Comparison of ENCODE assay signal across 1 cellular context in the genomic region with DNA sequence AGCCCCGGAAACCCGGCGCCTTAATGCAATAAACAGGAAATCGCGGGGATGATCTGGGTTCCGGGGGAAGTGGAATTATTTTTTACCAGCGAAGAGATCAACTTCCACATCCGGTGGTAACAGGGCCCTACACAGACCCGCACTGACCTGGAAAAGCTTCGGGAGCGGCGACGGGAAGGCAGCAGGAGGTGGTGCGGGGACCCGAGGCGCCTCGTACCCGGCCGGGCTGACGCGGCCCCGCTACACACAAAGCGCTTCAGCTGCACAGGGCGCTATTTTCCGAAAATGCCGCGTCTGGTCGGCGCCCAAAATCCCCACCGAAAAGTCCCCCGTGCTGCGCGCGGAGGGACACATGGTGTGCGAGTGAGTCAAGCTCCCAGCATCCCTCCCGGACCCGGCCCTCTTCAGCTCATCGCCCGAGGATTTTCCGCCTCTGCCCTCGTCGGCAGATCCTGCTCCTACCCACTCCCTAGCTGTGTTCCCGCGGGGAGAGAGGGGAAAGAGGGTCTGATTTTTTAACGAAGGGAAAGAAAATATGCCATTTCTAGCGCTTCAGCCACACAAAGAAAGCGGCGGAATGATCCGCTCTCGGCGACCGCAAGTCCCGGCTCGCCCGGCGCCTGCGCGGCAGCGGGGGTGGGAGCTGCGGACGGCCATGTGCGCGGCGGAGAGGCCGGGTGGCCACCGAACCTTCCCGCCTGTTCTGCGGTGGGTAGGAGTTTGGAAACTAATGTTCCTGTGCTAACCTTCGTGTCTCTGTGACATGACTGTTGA.
A peak's percentile ranks its signal among the peaks of the same experiment; 100 is the strongest.
TF ChIP-seq lines count a peak whose summit lies in the region.

A gene (minus strand): TSS at position 361 of the 774 bp plus-strand sequence. CDS start 45,400 bp downstream, outside the sequence.

TF ChIP-seq in GM12878, 131 proteins besides CTCF, POLR2A, EP300 and RAD21 (continued from another document):
- TF ChIP-seq, protein P1, sequence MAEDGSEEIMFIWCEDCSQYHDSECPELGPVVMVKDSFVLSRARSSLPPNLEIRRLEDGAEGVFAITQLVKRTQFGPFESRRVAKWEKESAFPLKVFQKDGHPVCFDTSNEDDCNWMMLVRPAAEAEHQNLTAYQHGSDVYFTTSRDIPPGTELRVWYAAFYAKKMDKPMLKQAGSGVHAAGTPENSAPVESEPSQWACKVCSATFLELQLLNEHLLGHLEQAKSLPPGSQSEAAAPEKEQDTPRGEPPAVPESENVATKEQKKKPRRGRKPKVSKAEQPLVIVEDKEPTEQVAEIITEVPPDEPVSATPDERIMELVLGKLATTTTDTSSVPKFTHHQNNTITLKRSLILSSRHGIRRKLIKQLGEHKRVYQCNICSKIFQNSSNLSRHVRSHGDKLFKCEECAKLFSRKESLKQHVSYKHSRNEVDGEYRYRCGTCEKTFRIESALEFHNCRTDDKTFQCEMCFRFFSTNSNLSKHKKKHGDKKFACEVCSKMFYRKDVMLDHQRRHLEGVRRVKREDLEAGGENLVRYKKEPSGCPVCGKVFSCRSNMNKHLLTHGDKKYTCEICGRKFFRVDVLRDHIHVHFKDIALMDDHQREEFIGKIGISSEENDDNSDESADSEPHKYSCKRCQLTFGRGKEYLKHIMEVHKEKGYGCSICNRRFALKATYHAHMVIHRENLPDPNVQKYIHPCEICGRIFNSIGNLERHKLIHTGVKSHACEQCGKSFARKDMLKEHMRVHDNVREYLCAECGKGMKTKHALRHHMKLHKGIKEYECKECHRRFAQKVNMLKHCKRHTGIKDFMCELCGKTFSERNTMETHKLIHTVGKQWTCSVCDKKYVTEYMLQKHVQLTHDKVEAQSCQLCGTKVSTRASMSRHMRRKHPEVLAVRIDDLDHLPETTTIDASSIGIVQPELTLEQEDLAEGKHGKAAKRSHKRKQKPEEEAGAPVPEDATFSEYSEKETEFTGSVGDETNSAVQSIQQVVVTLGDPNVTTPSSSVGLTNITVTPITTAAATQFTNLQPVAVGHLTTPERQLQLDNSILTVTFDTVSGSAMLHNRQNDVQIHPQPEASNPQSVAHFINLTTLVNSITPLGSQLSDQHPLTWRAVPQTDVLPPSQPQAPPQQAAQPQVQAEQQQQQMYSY (CRISPR knock-in tag; IDR thresholded peaks at IDR 0.05): 0 out of 2 replicates have a peak, but pooled peaks have one; percentile 5
- TF ChIP-seq, protein P2, sequence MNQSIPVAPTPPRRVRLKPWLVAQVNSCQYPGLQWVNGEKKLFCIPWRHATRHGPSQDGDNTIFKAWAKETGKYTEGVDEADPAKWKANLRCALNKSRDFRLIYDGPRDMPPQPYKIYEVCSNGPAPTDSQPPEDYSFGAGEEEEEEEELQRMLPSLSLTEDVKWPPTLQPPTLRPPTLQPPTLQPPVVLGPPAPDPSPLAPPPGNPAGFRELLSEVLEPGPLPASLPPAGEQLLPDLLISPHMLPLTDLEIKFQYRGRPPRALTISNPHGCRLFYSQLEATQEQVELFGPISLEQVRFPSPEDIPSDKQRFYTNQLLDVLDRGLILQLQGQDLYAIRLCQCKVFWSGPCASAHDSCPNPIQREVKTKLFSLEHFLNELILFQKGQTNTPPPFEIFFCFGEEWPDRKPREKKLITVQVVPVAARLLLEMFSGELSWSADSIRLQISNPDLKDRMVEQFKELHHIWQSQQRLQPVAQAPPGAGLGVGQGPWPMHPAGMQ (IDR thresholded peaks at IDR 0.05; ENCODE audit: borderline replicate concordance): no peak
- TF ChIP-seq EGR1 (IDR thresholded peaks at IDR 0.05; ENCODE audit: borderline replicate concordance in 1 of 2, low read depth in 2 of 2, low read length in 2 of 2): peak in 1 of 2 experiments; percentile 94; a peak in 2 of 3 replicates
- no peak for TF ChIP-seq JUNB (IDR thresholded peaks at IDR 0.05)
- TF ChIP-seq, protein P3, sequence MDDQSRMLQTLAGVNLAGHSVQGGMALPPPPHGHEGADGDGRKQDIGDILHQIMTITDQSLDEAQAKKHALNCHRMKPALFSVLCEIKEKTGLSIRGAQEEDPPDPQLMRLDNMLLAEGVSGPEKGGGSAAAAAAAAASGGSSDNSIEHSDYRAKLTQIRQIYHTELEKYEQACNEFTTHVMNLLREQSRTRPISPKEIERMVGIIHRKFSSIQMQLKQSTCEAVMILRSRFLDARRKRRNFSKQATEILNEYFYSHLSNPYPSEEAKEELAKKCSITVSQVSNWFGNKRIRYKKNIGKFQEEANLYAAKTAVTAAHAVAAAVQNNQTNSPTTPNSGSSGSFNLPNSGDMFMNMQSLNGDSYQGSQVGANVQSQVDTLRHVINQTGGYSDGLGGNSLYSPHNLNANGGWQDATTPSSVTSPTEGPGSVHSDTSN (IDR thresholded peaks at IDR 0.05; ENCODE audit: insufficient replicate concordance, low read depth, low read length): peak; percentile 82
- no peak for TF ChIP-seq ZNF622 (IDR thresholded peaks at IDR 0.05)
- TF ChIP-seq SUPT20H (IDR thresholded peaks at IDR 0.05; ENCODE audit: borderline replicate concordance, control insufficient read depth, low read depth, low read length): no peak
- peak; percentile 78 for TF ChIP-seq DPF2 (IDR thresholded peaks at IDR 0.05)
- TF ChIP-seq RUNX3 (IDR thresholded peaks at IDR 0.05; ENCODE audit: low read length): peak; percentile 99
- TF ChIP-seq, protein P4, sequence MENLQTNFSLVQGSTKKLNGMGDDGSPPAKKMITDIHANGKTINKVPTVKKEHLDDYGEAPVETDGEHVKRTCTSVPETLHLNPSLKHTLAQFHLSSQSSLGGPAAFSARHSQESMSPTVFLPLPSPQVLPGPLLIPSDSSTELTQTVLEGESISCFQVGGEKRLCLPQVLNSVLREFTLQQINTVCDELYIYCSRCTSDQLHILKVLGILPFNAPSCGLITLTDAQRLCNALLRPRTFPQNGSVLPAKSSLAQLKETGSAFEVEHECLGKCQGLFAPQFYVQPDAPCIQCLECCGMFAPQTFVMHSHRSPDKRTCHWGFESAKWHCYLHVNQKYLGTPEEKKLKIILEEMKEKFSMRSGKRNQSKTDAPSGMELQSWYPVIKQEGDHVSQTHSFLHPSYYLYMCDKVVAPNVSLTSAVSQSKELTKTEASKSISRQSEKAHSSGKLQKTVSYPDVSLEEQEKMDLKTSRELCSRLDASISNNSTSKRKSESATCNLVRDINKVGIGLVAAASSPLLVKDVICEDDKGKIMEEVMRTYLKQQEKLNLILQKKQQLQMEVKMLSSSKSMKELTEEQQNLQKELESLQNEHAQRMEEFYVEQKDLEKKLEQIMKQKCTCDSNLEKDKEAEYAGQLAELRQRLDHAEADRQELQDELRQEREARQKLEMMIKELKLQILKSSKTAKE (IDR thresholded peaks at IDR 0.05; ENCODE audit: low read depth, poor library complexity, severe bottlenecking): peak; percentile 85
- TF ChIP-seq, protein P5, sequence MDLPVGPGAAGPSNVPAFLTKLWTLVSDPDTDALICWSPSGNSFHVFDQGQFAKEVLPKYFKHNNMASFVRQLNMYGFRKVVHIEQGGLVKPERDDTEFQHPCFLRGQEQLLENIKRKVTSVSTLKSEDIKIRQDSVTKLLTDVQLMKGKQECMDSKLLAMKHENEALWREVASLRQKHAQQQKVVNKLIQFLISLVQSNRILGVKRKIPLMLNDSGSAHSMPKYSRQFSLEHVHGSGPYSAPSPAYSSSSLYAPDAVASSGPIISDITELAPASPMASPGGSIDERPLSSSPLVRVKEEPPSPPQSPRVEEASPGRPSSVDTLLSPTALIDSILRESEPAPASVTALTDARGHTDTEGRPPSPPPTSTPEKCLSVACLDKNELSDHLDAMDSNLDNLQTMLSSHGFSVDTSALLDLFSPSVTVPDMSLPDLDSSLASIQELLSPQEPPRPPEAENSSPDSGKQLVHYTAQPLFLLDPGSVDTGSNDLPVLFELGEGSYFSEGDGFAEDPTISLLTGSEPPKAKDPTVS (IDR thresholded peaks at IDR 0.05; ENCODE audit: low read depth, low read length): no peak
- TF ChIP-seq, protein P6, sequence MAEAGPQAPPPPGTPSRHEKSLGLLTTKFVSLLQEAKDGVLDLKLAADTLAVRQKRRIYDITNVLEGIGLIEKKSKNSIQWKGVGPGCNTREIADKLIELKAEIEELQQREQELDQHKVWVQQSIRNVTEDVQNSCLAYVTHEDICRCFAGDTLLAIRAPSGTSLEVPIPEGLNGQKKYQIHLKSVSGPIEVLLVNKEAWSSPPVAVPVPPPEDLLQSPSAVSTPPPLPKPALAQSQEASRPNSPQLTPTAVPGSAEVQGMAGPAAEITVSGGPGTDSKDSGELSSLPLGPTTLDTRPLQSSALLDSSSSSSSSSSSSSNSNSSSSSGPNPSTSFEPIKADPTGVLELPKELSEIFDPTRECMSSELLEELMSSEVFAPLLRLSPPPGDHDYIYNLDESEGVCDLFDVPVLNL (IDR thresholded peaks at IDR 0.05; ENCODE audit: low read depth, low read length): peak; percentile 32; the same call in 1 of the 2 replicates
- peak; percentile 51; the same call in 2 of the 3 replicates for TF ChIP-seq POU2F2 (IDR thresholded peaks at IDR 0.05; ENCODE audit: borderline replicate concordance, low read depth, low read length)
- 0 out of 2 replicates have a peak, but pooled peaks have one; percentile 24 for TF ChIP-seq SREBF2 (IDR thresholded peaks at IDR 0.05; ENCODE audit: low read length)
- TF ChIP-seq SMARCA5 (IDR thresholded peaks at IDR 0.05): no peak; the same call in 1 of the 2 replicates
- TF ChIP-seq CREB1 (IDR thresholded peaks at IDR 0.05; ENCODE audit: low read depth): peak; percentile 75
- peak; percentile 75 for TF ChIP-seq NFIC (IDR thresholded peaks at IDR 0.05; ENCODE audit: low read depth, low read length)
